1 cellular context compared by ENCODE assay signal in the genomic region with DNA sequence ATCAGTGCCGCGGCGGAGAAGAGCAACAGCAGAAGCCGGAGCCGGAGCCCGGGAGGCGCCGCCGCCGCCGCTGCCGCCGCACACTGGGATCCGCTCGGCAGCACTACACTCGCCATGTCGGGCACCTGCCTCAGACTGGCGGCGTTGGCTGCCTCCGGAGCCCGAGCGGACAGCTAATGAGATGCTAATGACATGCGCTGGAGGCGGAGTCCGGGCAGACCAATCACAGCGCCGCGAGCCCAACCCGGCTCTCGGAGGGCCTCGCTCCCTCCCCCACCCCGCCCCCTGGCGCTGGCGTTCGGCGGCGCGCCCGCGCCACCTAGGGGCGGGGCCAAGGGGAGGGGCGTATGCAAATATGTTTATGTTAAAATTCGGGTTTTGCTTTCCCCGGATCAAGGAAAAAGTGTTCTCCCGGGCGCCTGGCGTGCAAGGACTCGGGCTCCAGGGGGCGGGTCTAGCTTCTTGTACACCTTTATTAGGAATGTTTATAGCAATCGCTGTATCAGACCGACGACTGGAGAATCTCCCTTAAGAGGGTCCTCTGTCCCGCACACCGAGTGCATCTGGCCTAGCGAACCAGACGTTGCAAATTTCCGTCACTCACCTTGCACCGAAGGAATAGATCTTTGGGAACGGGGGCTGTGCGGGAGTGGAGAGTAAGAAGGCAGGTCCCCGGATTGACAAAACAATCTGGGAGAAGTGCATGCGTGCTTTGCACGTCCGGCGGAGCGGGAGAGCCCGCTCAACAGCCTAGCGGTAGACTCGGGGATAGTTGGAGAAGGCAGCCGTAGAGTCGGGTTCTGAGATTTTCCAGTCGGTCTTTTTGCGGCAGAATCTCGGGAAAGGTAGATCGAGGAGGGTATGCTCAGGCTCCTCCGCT.
TF ChIP-seq lines count a peak whose summit lies in the region.

A gene (minus strand): TSS at position 137 of the 880 bp plus-strand sequence.

TF ChIP-seq in HepG2, 621 proteins besides CTCF, POLR2A, EP300 and RAD21 (continued from another document and continues in another):
- TF ChIP-seq, protein P1, sequence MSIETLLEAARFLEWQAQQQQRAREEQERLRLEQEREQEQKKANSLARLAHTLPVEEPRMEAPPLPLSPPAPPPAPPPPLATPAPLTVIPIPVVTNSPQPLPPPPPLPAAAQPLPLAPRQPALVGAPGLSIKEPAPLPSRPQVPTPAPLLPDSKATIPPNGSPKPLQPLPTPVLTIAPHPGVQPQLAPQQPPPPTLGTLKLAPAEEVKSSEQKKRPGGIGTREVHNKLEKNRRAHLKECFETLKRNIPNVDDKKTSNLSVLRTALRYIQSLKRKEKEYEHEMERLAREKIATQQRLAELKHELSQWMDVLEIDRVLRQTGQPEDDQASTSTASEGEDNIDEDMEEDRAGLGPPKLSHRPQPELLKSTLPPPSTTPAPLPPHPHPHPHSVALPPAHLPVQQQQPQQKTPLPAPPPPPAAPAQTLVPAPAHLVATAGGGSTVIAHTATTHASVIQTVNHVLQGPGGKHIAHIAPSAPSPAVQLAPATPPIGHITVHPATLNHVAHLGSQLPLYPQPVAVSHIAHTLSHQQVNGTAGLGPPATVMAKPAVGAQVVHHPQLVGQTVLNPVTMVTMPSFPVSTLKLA (IDR thresholded peaks at IDR 0.05): no peak; the same call in 1 of the 2 replicates
- no peak for TF ChIP-seq FOXJ3 (CRISPR knock-in tag; IDR thresholded peaks at IDR 0.05; ENCODE audit: borderline replicate concordance)
- TF ChIP-seq, protein P2, sequence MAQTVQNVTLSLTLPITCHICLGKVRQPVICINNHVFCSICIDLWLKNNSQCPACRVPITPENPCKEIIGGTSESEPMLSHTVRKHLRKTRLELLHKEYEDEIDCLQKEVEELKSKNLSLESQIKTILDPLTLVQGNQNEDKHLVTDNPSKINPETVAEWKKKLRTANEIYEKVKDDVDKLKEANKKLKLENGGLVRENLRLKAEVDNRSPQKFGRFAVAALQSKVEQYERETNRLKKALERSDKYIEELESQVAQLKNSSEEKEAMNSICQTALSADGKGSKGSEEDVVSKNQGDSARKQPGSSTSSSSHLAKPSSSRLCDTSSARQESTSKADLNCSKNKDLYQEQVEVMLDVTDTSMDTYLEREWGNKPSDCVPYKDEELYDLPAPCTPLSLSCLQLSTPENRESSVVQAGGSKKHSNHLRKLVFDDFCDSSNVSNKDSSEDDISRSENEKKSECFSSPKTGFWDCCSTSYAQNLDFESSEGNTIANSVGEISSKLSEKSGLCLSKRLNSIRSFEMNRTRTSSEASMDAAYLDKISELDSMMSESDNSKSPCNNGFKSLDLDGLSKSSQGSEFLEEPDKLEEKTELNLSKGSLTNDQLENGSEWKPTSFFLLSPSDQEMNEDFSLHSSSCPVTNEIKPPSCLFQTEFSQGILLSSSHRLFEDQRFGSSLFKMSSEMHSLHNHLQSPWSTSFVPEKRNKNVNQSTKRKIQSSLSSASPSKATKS (CRISPR knock-in tag; IDR thresholded peaks at IDR 0.05): no peak
- TF ChIP-seq, protein P3, sequence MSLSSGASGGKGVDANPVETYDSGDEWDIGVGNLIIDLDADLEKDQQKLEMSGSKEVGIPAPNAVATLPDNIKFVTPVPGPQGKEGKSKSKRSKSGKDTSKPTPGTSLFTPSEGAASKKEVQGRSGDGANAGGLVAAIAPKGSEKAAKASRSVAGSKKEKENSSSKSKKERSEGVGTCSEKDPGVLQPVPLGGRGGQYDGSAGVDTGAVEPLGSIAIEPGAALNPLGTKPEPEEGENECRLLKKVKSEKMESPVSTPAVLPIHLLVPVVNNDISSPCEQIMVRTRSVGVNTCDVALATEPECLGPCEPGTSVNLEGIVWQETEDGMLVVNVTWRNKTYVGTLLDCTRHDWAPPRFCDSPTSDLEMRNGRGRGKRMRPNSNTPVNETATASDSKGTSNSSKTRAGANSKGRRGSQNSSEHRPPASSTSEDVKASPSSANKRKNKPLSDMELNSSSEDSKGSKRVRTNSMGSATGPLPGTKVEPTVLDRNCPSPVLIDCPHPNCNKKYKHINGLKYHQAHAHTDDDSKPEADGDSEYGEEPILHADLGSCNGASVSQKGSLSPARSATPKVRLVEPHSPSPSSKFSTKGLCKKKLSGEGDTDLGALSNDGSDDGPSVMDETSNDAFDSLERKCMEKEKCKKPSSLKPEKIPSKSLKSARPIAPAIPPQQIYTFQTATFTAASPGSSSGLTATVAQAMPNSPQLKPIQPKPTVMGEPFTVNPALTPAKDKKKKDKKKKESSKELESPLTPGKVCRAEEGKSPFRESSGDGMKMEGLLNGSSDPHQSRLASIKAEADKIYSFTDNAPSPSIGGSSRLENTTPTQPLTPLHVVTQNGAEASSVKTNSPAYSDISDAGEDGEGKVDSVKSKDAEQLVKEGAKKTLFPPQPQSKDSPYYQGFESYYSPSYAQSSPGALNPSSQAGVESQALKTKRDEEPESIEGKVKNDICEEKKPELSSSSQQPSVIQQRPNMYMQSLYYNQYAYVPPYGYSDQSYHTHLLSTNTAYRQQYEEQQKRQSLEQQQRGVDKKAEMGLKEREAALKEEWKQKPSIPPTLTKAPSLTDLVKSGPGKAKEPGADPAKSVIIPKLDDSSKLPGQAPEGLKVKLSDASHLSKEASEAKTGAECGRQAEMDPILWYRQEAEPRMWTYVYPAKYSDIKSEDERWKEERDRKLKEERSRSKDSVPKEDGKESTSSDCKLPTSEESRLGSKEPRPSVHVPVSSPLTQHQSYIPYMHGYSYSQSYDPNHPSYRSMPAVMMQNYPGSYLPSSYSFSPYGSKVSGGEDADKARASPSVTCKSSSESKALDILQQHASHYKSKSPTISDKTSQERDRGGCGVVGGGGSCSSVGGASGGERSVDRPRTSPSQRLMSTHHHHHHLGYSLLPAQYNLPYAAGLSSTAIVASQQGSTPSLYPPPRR (CRISPR knock-in tag; IDR thresholded peaks at IDR 0.05; ENCODE audit: borderline replicate concordance): no peak
- TF ChIP-seq ZFP37 (CRISPR knock-in tag; IDR thresholded peaks at IDR 0.05; ENCODE audit: borderline replicate concordance): peak; percentile 88
- TF ChIP-seq, protein P4, sequence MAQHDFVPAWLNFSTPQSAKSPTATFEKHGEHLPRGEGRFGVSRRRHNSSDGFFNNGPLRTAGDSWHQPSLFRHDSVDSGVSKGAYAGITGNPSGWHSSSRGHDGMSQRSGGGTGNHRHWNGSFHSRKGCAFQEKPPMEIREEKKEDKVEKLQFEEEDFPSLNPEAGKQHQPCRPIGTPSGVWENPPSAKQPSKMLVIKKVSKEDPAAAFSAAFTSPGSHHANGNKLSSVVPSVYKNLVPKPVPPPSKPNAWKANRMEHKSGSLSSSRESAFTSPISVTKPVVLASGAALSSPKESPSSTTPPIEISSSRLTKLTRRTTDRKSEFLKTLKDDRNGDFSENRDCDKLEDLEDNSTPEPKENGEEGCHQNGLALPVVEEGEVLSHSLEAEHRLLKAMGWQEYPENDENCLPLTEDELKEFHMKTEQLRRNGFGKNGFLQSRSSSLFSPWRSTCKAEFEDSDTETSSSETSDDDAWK (CRISPR knock-in tag; IDR thresholded peaks at IDR 0.05): no peak
- TF ChIP-seq RBM22 (optimal IDR thresholded peaks at IDR 0.05; ENCODE audit: low read length): no peak
- TF ChIP-seq, protein P5, sequence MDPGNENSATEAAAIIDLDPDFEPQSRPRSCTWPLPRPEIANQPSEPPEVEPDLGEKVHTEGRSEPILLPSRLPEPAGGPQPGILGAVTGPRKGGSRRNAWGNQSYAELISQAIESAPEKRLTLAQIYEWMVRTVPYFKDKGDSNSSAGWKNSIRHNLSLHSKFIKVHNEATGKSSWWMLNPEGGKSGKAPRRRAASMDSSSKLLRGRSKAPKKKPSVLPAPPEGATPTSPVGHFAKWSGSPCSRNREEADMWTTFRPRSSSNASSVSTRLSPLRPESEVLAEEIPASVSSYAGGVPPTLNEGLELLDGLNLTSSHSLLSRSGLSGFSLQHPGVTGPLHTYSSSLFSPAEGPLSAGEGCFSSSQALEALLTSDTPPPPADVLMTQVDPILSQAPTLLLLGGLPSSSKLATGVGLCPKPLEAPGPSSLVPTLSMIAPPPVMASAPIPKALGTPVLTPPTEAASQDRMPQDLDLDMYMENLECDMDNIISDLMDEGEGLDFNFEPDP (CRISPR knock-in tag; conservative IDR thresholded peaks at IDR 0.05): no peak
- no peak for TF ChIP-seq ZNF781 (CRISPR knock-in tag; IDR thresholded peaks at IDR 0.05; ENCODE audit: borderline replicate concordance, not compliant biosample characterization)
- TF ChIP-seq ZNF224 (CRISPR knock-in tag; IDR thresholded peaks at IDR 0.05): no peak; the same call in 1 of the 2 replicates
- TF ChIP-seq ZMYM4 (CRISPR knock-in tag; IDR thresholded peaks at IDR 0.05): peak; percentile 40
- TF ChIP-seq, protein P6, sequence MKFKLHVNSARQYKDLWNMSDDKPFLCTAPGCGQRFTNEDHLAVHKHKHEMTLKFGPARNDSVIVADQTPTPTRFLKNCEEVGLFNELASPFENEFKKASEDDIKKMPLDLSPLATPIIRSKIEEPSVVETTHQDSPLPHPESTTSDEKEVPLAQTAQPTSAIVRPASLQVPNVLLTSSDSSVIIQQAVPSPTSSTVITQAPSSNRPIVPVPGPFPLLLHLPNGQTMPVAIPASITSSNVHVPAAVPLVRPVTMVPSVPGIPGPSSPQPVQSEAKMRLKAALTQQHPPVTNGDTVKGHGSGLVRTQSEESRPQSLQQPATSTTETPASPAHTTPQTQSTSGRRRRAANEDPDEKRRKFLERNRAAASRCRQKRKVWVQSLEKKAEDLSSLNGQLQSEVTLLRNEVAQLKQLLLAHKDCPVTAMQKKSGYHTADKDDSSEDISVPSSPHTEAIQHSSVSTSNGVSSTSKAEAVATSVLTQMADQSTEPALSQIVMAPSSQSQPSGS (CRISPR knock-in tag; IDR thresholded peaks at IDR 0.05): 0 out of 2 replicates have a peak, but pooled peaks have one; percentile 36
- peak; percentile 73 for TF ChIP-seq ZNF777 (CRISPR knock-in tag; IDR thresholded peaks at IDR 0.05)
- TF ChIP-seq, protein P7, sequence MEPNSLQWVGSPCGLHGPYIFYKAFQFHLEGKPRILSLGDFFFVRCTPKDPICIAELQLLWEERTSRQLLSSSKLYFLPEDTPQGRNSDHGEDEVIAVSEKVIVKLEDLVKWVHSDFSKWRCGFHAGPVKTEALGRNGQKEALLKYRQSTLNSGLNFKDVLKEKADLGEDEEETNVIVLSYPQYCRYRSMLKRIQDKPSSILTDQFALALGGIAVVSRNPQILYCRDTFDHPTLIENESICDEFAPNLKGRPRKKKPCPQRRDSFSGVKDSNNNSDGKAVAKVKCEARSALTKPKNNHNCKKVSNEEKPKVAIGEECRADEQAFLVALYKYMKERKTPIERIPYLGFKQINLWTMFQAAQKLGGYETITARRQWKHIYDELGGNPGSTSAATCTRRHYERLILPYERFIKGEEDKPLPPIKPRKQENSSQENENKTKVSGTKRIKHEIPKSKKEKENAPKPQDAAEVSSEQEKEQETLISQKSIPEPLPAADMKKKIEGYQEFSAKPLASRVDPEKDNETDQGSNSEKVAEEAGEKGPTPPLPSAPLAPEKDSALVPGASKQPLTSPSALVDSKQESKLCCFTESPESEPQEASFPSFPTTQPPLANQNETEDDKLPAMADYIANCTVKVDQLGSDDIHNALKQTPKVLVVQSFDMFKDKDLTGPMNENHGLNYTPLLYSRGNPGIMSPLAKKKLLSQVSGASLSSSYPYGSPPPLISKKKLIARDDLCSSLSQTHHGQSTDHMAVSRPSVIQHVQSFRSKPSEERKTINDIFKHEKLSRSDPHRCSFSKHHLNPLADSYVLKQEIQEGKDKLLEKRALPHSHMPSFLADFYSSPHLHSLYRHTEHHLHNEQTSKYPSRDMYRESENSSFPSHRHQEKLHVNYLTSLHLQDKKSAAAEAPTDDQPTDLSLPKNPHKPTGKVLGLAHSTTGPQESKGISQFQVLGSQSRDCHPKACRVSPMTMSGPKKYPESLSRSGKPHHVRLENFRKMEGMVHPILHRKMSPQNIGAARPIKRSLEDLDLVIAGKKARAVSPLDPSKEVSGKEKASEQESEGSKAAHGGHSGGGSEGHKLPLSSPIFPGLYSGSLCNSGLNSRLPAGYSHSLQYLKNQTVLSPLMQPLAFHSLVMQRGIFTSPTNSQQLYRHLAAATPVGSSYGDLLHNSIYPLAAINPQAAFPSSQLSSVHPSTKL (CRISPR knock-in tag; IDR thresholded peaks at IDR 0.05): peak; percentile 8; the same call in 1 of the 2 replicates
- TF ChIP-seq ZNF562 (CRISPR knock-in tag; IDR thresholded peaks at IDR 0.05; ENCODE audit: borderline replicate concordance): no peak; the same call in 1 of the 2 replicates
- no peak for TF ChIP-seq DPF2 (CRISPR knock-in tag; IDR thresholded peaks at IDR 0.05; ENCODE audit: borderline replicate concordance, low read depth)
- TF ChIP-seq, protein P8, sequence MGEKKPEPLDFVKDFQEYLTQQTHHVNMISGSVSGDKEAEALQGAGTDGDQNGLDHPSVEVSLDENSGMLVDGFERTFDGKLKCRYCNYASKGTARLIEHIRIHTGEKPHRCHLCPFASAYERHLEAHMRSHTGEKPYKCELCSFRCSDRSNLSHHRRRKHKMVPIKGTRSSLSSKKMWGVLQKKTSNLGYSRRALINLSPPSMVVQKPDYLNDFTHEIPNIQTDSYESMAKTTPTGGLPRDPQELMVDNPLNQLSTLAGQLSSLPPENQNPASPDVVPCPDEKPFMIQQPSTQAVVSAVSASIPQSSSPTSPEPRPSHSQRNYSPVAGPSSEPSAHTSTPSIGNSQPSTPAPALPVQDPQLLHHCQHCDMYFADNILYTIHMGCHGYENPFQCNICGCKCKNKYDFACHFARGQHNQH (CRISPR knock-in tag; IDR thresholded peaks at IDR 0.05): peak; percentile 38; the same call in 1 of the 2 replicates
- no peak for TF ChIP-seq ZNF644 (CRISPR knock-in tag; IDR thresholded peaks at IDR 0.05; ENCODE audit: low read depth)
- no peak for TF ChIP-seq AKAP8 (CRISPR knock-in tag; IDR thresholded peaks at IDR 0.05)
- TF ChIP-seq, protein P9, sequence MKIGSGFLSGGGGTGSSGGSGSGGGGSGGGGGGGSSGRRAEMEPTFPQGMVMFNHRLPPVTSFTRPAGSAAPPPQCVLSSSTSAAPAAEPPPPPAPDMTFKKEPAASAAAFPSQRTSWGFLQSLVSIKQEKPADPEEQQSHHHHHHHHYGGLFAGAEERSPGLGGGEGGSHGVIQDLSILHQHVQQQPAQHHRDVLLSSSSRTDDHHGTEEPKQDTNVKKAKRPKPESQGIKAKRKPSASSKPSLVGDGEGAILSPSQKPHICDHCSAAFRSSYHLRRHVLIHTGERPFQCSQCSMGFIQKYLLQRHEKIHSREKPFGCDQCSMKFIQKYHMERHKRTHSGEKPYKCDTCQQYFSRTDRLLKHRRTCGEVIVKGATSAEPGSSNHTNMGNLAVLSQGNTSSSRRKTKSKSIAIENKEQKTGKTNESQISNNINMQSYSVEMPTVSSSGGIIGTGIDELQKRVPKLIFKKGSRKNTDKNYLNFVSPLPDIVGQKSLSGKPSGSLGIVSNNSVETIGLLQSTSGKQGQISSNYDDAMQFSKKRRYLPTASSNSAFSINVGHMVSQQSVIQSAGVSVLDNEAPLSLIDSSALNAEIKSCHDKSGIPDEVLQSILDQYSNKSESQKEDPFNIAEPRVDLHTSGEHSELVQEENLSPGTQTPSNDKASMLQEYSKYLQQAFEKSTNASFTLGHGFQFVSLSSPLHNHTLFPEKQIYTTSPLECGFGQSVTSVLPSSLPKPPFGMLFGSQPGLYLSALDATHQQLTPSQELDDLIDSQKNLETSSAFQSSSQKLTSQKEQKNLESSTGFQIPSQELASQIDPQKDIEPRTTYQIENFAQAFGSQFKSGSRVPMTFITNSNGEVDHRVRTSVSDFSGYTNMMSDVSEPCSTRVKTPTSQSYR (CRISPR knock-in tag; IDR thresholded peaks at IDR 0.05; ENCODE audit: borderline replicate concordance): peak; percentile 55; the same call in 1 of the 2 replicates
